In the genomic region with DNA sequence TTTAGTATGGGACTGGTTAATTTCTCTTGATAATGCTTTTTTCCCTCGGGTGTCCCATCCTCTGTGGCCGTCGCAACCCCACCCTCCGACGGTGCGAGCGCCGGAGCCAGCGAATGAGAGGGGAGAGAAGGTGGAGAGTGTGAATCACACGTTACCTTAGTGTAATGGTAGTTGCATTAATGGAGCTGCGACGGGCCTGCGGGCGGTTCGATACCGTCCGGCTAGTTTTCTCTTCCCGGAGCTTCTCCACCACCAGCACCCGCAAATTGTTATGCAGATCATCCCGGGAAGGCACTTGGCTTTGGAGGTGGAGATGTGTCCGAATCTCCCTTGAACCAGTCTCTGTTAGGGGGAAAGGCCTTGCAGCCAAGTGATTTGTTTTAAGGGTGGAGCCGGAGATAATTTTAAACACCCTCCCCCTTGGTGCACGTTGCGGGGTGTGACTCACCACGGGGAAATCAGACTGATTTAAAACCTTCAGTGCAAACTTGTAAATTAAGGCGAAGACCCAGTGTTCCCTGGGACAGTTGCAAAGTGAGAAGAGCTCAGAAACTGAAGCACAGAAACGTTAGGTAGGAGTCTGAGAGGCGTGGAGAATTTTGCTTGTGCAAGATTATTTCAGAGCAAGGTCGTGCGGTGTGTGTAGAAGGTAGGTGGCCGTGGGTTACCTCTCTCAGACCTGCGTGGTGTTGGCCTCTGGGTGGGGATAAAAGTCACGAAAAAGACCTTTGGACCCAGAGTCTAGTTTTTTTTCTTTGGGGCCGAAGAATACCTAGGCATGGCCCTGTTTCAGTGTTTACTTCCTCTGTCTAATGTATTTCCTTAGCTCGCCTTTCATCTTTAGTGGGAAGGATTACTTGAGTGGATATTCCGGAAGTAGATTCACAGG, we compare ENCODE assay signal across 8 cellular contexts. TPM values are rescaled to one million over a fixed set of nuclear protein-coding genes. Genes with fewer than 3 reads are reported as not detected.
DNase-seq lines count a peak whose midpoint lies in the region; ATAC-seq and TF ChIP-seq lines count a peak whose summit lies in the region.

No MANE protein-coding gene starts in this region.

- peak; percentile 60 to 62 for DNase-seq in AML-193 (lab: John Stamatoyannopoulos, UW)
- peak; percentile 75 for DNase-seq in RPMI7951 (ENCODE audit: low read depth)
- peak; percentile 72 for DNase-seq in activated T-helper 2 cell treated with anti-CD3 and anti-CD28 coated beads, Interferon-gamma antibody, Interleukin-2, Interleukin-4, amounts not matched to agents 10 μg/mL and 5 μg/mL and 100 μg/mL, durations not matched to agents 14 hours and 24 hours and 36 hours (ENCODE audit: low spot score)
- peak; percentile 84 to 91 for DNase-seq in foreskin keratinocyte
- no peak for DNase-seq in omental fat pad (ENCODE audit: low spot score)

- TF ChIP-seq CTCF in foreskin keratinocyte (conservative IDR thresholded peaks at IDR 0.05), result no peak
- no peak for TF ChIP-seq CTCF in omental fat pad (IDR thresholded peaks at IDR 0.05)

- ATAC-seq in HG03342 (IDR thresholded peaks at IDR 0.05; ENCODE audit: unreplicated experiment) (peak; percentile 29), foreskin keratinocyte (peak; percentile 68), omental fat pad (ENCODE audit: low FRiP score) (peak; percentile 58)

- H3K27ac ChIP-seq in foreskin keratinocyte, result peak overlapping the region; percentile 84
- peak overlapping the region; percentile 97 for H3K27ac ChIP-seq in thymus (ENCODE audit: low read depth)

- H3K4me1 ChIP-seq in foreskin keratinocyte (peaks cover 24% of the 10 kb centered on the region), thymus (ENCODE audit: control insufficient read depth, insufficient read depth, low read length) (peaks cover 13% of the 10 kb centered on the region)

- H3K4me3 Mint-ChIP-seq in activated T-helper 2 cell treated with anti-CD3 and anti-CD28 coated beads, Interferon-gamma antibody, Interleukin-2, Interleukin-4, amounts not matched to agents 10 μg/mL and 5 μg/mL and 100 μg/mL, durations not matched to agents 14 hours and 24 hours and 36 hours (ENCODE audit: low read depth), result peak overlapping the region; percentile 93

- H3K27ac Mint-ChIP-seq in activated T-helper 2 cell treated with anti-CD3 and anti-CD28 coated beads, Interferon-gamma antibody, Interleukin-2, Interleukin-4, amounts not matched to agents 10 μg/mL and 5 μg/mL and 100 μg/mL, durations not matched to agents 14 hours and 24 hours and 36 hours, result peak overlapping the region; percentile 96

- H3K27me3 Mint-ChIP-seq in activated T-helper 2 cell treated with anti-CD3 and anti-CD28 coated beads, Interferon-gamma antibody, Interleukin-2, Interleukin-4, amounts not matched to agents 10 μg/mL and 5 μg/mL and 100 μg/mL, durations not matched to agents 14 hours and 24 hours and 36 hours (ENCODE audit: low read depth), result no peaks in the 10 kb centered on the region

- H3K27me3 ChIP-seq in foreskin keratinocyte (no peaks in the 10 kb centered on the region), thymus (ENCODE audit: control insufficient read depth, insufficient read depth) (no peaks in the 10 kb centered on the region)

- H3K4me1 Mint-ChIP-seq in activated T-helper 2 cell treated with anti-CD3 and anti-CD28 coated beads, Interferon-gamma antibody, Interleukin-2, Interleukin-4, amounts not matched to agents 10 μg/mL and 5 μg/mL and 100 μg/mL, durations not matched to agents 14 hours and 24 hours and 36 hours (ENCODE audit: low read depth), result peaks cover 50% of the 10 kb centered on the region

- no peaks in the 10 kb centered on the region for H3K36me3 ChIP-seq in thymus (ENCODE audit: control insufficient read depth, insufficient read depth)

- H3K9me3 Mint-ChIP-seq in activated T-helper 2 cell treated with anti-CD3 and anti-CD28 coated beads, Interferon-gamma antibody, Interleukin-2, Interleukin-4, amounts not matched to agents 10 μg/mL and 5 μg/mL and 100 μg/mL, durations not matched to agents 14 hours and 24 hours and 36 hours, result no peaks in the 10 kb centered on the region

- H3K4me3 ChIP-seq in thymus (ENCODE audit: low read length), result peak overlapping the region; percentile 86

- H3K36me3 Mint-ChIP-seq in activated T-helper 2 cell treated with anti-CD3 and anti-CD28 coated beads, Interferon-gamma antibody, Interleukin-2, Interleukin-4, amounts not matched to agents 10 μg/mL and 5 μg/mL and 100 μg/mL, durations not matched to agents 14 hours and 24 hours and 36 hours (ENCODE audit: low read depth), result no peaks in the 10 kb centered on the region

- intact Hi-C loops in activated T-helper 2 cell treated with anti-CD3 and anti-CD28 coated beads, Interferon-gamma antibody, Interleukin-2, Interleukin-4, amounts not matched to agents 10 μg/mL and 5 μg/mL and 100 μg/mL, durations not matched to agents 14 hours and 24 hours and 36 hours (cut with micrococcal nuclease), result loop anchor here (1.0 to 5.0 kb wide), 7 partner anchors 36 to 1346 kb away; partner anchors contain the start of genes KLHL8 and PPM1K

- H3K9me3 ChIP-seq in thymus (ENCODE audit: control insufficient read depth), result no peaks in the 10 kb centered on the region

- peak; percentile 63 for TF ChIP-seq POLR2A in GM19099 (IDR thresholded peaks at IDR 0.05; ENCODE audit: extremely low read depth, insufficient read length, low read depth)

- 2% methylated on average over 36 of the region's 36 CpGs for WGBS in thymus

RNA-seq across cellular contexts. Expression of gene AFF1, which starts 1.3 kb away (rescaled TPM):
- 8.9 and 9.5 TPM in 2 replicates for total RNA-seq in RPMI7951 (2014; rRNA removed; shearing (Covaris generic))
- 60.4 and 63.0 TPM in 2 replicates for total RNA-seq in activated T-helper 2 cell treated with anti-CD3 and anti-CD28 coated beads, Interferon-gamma antibody, Interleukin-2, Interleukin-4, amounts not matched to agents 10 μg/mL and 5 μg/mL and 100 μg/mL, durations not matched to agents 14 hours and 24 hours and 36 hours
- total RNA-seq in foreskin keratinocyte (16.4 and 19.5 TPM in 2 replicates), omental fat pad (100 to 1,000 TPM in 2 of 4 donors, 10 to 100 TPM in 2; 89.4 to 138 (median 103) TPM)
- polyA plus RNA-seq in foreskin keratinocyte (2.3 and 2.7 TPM in 2 replicates), thymus (12.3 TPM)

RNA-seq across cellular contexts. Expression of gene C4orf36, which starts 43.9 kb away (rescaled TPM):
- total RNA-seq in RPMI7951 (2014; rRNA removed; shearing (Covaris generic)), result not detected in 2 replicates
- total RNA-seq in activated T-helper 2 cell treated with anti-CD3 and anti-CD28 coated beads, Interferon-gamma antibody, Interleukin-2, Interleukin-4, amounts not matched to agents 10 μg/mL and 5 μg/mL and 100 μg/mL, durations not matched to agents 14 hours and 24 hours and 36 hours, result not detected in 2 replicates
- 2.8 and 3.2 TPM in 2 replicates for total RNA-seq in foreskin keratinocyte
- 3.2 and 3.9 TPM in 2 replicates for polyA plus RNA-seq in foreskin keratinocyte
- total RNA-seq in omental fat pad, result 1 to 10 TPM in 2 of 4 donors, under 1 TPM in 1, not detected in 1; 0.48 to 2.2 (median 1.5) TPM
- 0.82 TPM for polyA plus RNA-seq in thymus
